Comparison of ENCODE assay signal across 21 cellular contexts in genomic region chr7:25636871-25637283, GRCh38.
A peak's percentile ranks its signal among the peaks of the same experiment; 100 is the strongest.
DNase-seq lines count a peak whose midpoint lies in the region; ATAC-seq and TF ChIP-seq lines count a peak whose summit lies in the region.
"Had no signal": no experiment of that assay in that cellular context is flagged by ENCODE, and none has a peak within 500 bp of the region (broad histone marks: within the 10 kb centered on the region; RNA-seq: fewer than 3 reads in every experiment).

No MANE protein-coding gene starts in this region.

- no peak overlapping the region for H2AFZ ChIP-seq in SK-N-SH (ENCODE audit: low read depth)
- no peak overlapping the region for H2AFZ ChIP-seq in mesenchymal stem cell (ENCODE audit: low read depth, low read length)

- intact Hi-C loops in colonic mucosa (cut with DNase I): no loop called here
- intact Hi-C loops in body of pancreas (cut with DNase I): no loop called here

- POLR2A ChIA-PET in SK-N-SH (lab: Yijun Ruan, JAX): no interaction called here

- no peak for TF ChIP-seq EP300 in SK-N-SH (IDR thresholded peaks at IDR 0.05; ENCODE audit: borderline replicate concordance in 1 of 2, low read depth in 1 of 2, low read length in 1 of 2)

- no peak overlapping the region for H3K14ac ChIP-seq in mesenchymal stem cell (ENCODE audit: low read length in 2 of 2)

- H3K4me1 ChIP-seq in SK-N-SH (ENCODE audit: control insufficient read depth in 1 of 2, insufficient read depth in 2 of 2, low read depth in 1 of 2, low read length in 1 of 2) (peaks cover 0 to 28% of the 10 kb centered on the region in 2 experiments; a peak in 2 of 4 replicates), colonic mucosa (no peaks in the 10 kb centered on the region), mesenchymal stem cell (ENCODE audit: control insufficient read depth, insufficient read depth, low read depth, low read length) (no peaks in the 10 kb centered on the region), body of pancreas (no peaks in the 10 kb centered on the region)

- no peak for TF ChIP-seq POLR2A in body of pancreas (IDR thresholded peaks at IDR 0.05)

- no peak overlapping the region for H3K18ac ChIP-seq in mesenchymal stem cell (ENCODE audit: low read depth in 1 of 2, low read length in 2 of 2)

- DNase-seq in SK-N-SH: peak; percentile 25
- DNase-seq in colonic mucosa: peak; percentile 28
- DNase-seq in mesenchymal stem cell: no peak
- DNase-seq in caudate nucleus (lab: John Stamatoyannopoulos, UW): no peak
- no peak for DNase-seq in central memory CD4-positive, alpha-beta T cell
- DNase-seq in body of pancreas: no peak
- no peak for DNase-seq in H4 (ENCODE audit: low spot score)
- DNase-seq: activated CD8-positive, alpha-beta memory T cell treated with anti-CD3 and anti-CD28 coated beads for 24 hours; DMS53; dorsolateral prefrontal cortex; NCI-H1436 treated with DMSO at 0.1 percent for 48 hours; NCI-H510A treated with DMSO at 0.1 percent for 48 hours; OCI-M1; posterior cingulate gyrus; stimulated activated CD4-positive, alpha-beta T cell treated with anti-CD3 and anti-CD28 coated beads, Interleukin-4, amount 100 ng/mL, for 1 hour; substantia nigra had no signal

- H3K9me2 ChIP-seq in SK-N-SH: no peaks in the 10 kb centered on the region

- ATAC-seq in SK-N-SH treated with all-trans-retinoic acid at 6 μM for 48 hours (no peak), body of pancreas (no peak)
- ATAC-seq: activated naive CD4-positive, alpha-beta T cell treated with anti-CD3 and anti-CD28 coated beads, Interleukin-2, amount 50 U/mL, for 72 hours had no signal

- peak overlapping the region; percentile 52 for H2BK120ac ChIP-seq in mesenchymal stem cell (ENCODE audit: low read depth, low read length)

- H4K91ac ChIP-seq in mesenchymal stem cell (ENCODE audit: low read length): peak overlapping the region; percentile 47

- TF ChIP-seq CTCF in SK-N-SH (IDR thresholded peaks at IDR 0.05): no peak
- no peak for TF ChIP-seq CTCF in colonic mucosa (IDR thresholded peaks at IDR 0.05)
- no peak for TF ChIP-seq CTCF in body of pancreas (IDR thresholded peaks at IDR 0.05)

- H3K4ac ChIP-seq in mesenchymal stem cell (ENCODE audit: low read depth in 1 of 2, low read length in 2 of 2): no peak overlapping the region

- no peaks in the 10 kb centered on the region for H3K79me2 ChIP-seq in SK-N-SH (ENCODE audit: insufficient read depth)

- TF ChIP-seq RAD21 in SK-N-SH (IDR thresholded peaks at IDR 0.05; ENCODE audit: low read length): no peak

- H3K79me1 ChIP-seq in mesenchymal stem cell (replicated peaks; ENCODE audit: low read length, poor library complexity, severe bottlenecking): no peaks in the 10 kb centered on the region

- H3K27me3 ChIP-seq in SK-N-SH (ENCODE audit: insufficient read depth): no peaks in the 10 kb centered on the region
- no peaks in the 10 kb centered on the region for H3K27me3 ChIP-seq in colonic mucosa
- no peaks in the 10 kb centered on the region for H3K27me3 ChIP-seq in mesenchymal stem cell (ENCODE audit: control insufficient read depth in 1 of 2, insufficient read depth in 1 of 2, low read length in 2 of 2)
- no peaks in the 10 kb centered on the region for H3K27me3 ChIP-seq in body of pancreas

- CTCF ChIA-PET in SK-N-SH (lab: Yijun Ruan, JAX): interaction anchor here (0.6 to 1.9 kb wide), 8 partner anchors 9 to 420 kb away, joined by 3 to 7 read pairs (median 3); no protein-coding TSS in a partner anchor

- H3K9me3 ChIP-seq in SK-N-SH (no peaks in the 10 kb centered on the region), colonic mucosa (no peaks in the 10 kb centered on the region), mesenchymal stem cell (ENCODE audit: control insufficient read depth, low read length) (no peaks in the 10 kb centered on the region), body of pancreas (no peaks in the 10 kb centered on the region)

- no peak overlapping the region for H2AK5ac ChIP-seq in mesenchymal stem cell (ENCODE audit: low read length, severe bottlenecking)

- H4K20me1 ChIP-seq in SK-N-SH (ENCODE audit: insufficient read depth): no peaks in the 10 kb centered on the region

- peak overlapping the region in 1 of 2 experiments; percentile 56; a peak in 2 of 4 replicates for H3K27ac ChIP-seq in SK-N-SH (ENCODE audit: low read depth in 2 of 2, low read length in 1 of 2)
- H3K27ac ChIP-seq in colonic mucosa: no peak overlapping the region
- H3K27ac ChIP-seq in mesenchymal stem cell (ENCODE audit: low read length, poor library complexity, severe bottlenecking): no peak overlapping the region
- no peak overlapping the region for H3K27ac ChIP-seq in caudate nucleus (ENCODE audit: low read depth, low read length)
- H3K27ac ChIP-seq in body of pancreas: no peak overlapping the region
- H3K27ac ChIP-seq: C4-2B, dorsolateral prefrontal cortex, skin epidermis had no signal

- no peak overlapping the region for H2BK15ac ChIP-seq in mesenchymal stem cell (ENCODE audit: low read depth, poor library complexity, severe bottlenecking)

- H3K36me3 ChIP-seq in SK-N-SH (replicated peaks in 1 of 2; ENCODE audit: control insufficient read depth in 1 of 2, insufficient read depth in 2 of 2, low read length in 1 of 2) (no peaks in the 10 kb centered on the region), colonic mucosa (no peaks in the 10 kb centered on the region), mesenchymal stem cell (ENCODE audit: control insufficient read depth in 1 of 2, insufficient read depth in 2 of 2, low read depth in 1 of 2, low read length in 2 of 2) (no peaks in the 10 kb centered on the region), body of pancreas (replicated peaks in 1 of 2; ENCODE audit: insufficient read depth in 1 of 2, low read depth in 2 of 2) (no peaks in the 10 kb centered on the region)

- no peaks in the 10 kb centered on the region for H3F3A ChIP-seq in SK-N-SH (replicated peaks; ENCODE audit: insufficient read depth)

- H3K4me2 ChIP-seq in SK-N-SH (no peak overlapping the region), mesenchymal stem cell (ENCODE audit: low read length, poor library complexity, severe bottlenecking) (no peak overlapping the region)

- peak overlapping the region in 1 of 2 experiments; percentile 22 for H2BK12ac ChIP-seq in mesenchymal stem cell (ENCODE audit: low read length in 2 of 2)

- H4K8ac ChIP-seq in mesenchymal stem cell (ENCODE audit: low read length): peak overlapping the region; percentile 33

- H3K9ac ChIP-seq in SK-N-SH (no peak overlapping the region), colonic mucosa (ENCODE audit: low read depth in 2 of 2, low read length in 2 of 2) (no peak overlapping the region), mesenchymal stem cell (ENCODE audit: low read length) (no peak overlapping the region)

- 6% methylated on average over 4 of the region's 4 CpGs for WGBS in SK-N-SH (ENCODE audit: low lambda C conversion rate)
- 58% methylated on average over 4 of the region's 4 CpGs for WGBS in mesenchymal stem cell
- WGBS in body of pancreas, 2 donors: 73% methylated on average over 3 to 4 of the region's 4 CpGs

- no peak overlapping the region for H3K23ac ChIP-seq in mesenchymal stem cell (ENCODE audit: low read length in 2 of 2)

- H3K4me3 ChIP-seq in SK-N-SH (ENCODE audit: low read depth in 2 of 2, low read length in 1 of 2): no peak overlapping the region
- no peak overlapping the region for H3K4me3 ChIP-seq in colonic mucosa
- no peak overlapping the region for H3K4me3 ChIP-seq in mesenchymal stem cell (ENCODE audit: insufficient read depth in 1 of 2, low read depth in 1 of 2, low read length in 2 of 2)
- H3K4me3 ChIP-seq in body of pancreas: no peak overlapping the region
- H3K4me3 ChIP-seq: dorsolateral prefrontal cortex, lung, skin epidermis had no signal

- no peak overlapping the region for H2BK5ac ChIP-seq in mesenchymal stem cell (ENCODE audit: low read depth, low read length, poor library complexity, severe bottlenecking)

TF ChIP-seq in SK-N-SH, 30 proteins besides CTCF, POLR2A, EP300 and RAD21 (continues in another document):
- no peak for TF ChIP-seq FOXM1 (IDR thresholded peaks at IDR 0.05; ENCODE audit: low read depth)
- no peak for TF ChIP-seq USF2 (IDR thresholded peaks at IDR 0.05; ENCODE audit: borderline replicate concordance, low read depth, low read length)
- no peak for TF ChIP-seq SIN3A (IDR thresholded peaks at IDR 0.05; ENCODE audit: borderline replicate concordance, low read depth, low read length)
- TF ChIP-seq GATA2 (CRISPR knock-in tag; IDR thresholded peaks at IDR 0.05): no peak
- TF ChIP-seq FOXJ3 (CRISPR knock-in tag; IDR thresholded peaks at IDR 0.05): no peak
- no peak for TF ChIP-seq NFIC (IDR thresholded peaks at IDR 0.05; ENCODE audit: borderline replicate concordance)

TF ChIP-seq in SK-N-SH treated with all-trans-retinoic acid at 6 μM for 48 hours, 23 proteins besides CTCF, POLR2A, EP300 and RAD21 (continues in another document):
- TF ChIP-seq ZC3H10 (CRISPR knock-in tag; IDR thresholded peaks at IDR 0.05) (no peak), ZFP30 (CRISPR knock-in tag; IDR thresholded peaks at IDR 0.05) (no peak), PATZ1 (CRISPR knock-in tag; IDR thresholded peaks at IDR 0.05; ENCODE audit: borderline replicate concordance) (no peak), ESRRG (CRISPR knock-in tag; IDR thresholded peaks at IDR 0.05) (no peak), CSRNP3 (CRISPR knock-in tag; IDR thresholded peaks at IDR 0.05) (no peak)

Comparison
In these comparisons a context has a peak if more than half of its experiments do, and no peak if none do; other contexts are left out.
1. DNase-seq: peak in SK-N-SH (single experiment) and colonic mucosa (single experiment); none in mesenchymal stem cell (single experiment), caudate nucleus (0 of 61), central memory CD4-positive, alpha-beta T cell (single experiment), body of pancreas (0 of 4) and H4 (single experiment).